9 cellular contexts compared by ENCODE assay signal in the genomic region with DNA sequence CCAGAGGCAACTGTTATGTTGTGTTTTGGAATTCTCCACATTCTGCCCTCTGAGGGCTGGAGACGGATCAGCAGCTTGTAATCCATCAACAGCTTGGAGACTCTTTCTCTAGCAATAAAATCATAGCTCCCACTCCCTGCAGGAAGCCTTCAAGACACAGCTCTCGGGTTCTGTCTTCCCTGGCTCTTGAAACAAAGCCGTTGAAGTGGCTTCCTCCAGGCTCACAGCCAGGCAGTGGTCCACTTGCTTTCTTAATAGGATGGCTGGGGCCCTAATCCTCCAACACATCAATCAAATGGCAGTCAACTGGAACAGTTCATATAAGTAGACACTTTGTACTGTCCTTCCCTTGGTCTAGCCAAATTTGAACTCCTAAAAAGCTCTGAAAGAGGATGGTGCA.
DNase-seq lines count a peak whose midpoint lies in the region; ATAC-seq and TF ChIP-seq lines count a peak whose summit lies in the region.
"Had no signal": no experiment of that assay in that cellular context is flagged by ENCODE, and none has a peak within 500 bp of the region (broad histone marks: within the 10 kb centered on the region; RNA-seq: fewer than 3 reads in every experiment).

No MANE protein-coding gene starts in this region.

- H3K27ac ChIP-seq in ACC112 (ENCODE audit: low read depth, low read length), result no peak overlapping the region
- peak overlapping the region; percentile 10 for H3K27ac ChIP-seq in cingulate gyrus (ENCODE audit: low read depth, low read length)
- H3K27ac ChIP-seq: GM23248 had no signal

- H3K36me3 Mint-ChIP-seq in WTC11, result no peaks in the 10 kb centered on the region

- no peak overlapping the region for H3K4me3 Mint-ChIP-seq in WTC11

- no peaks in the 10 kb centered on the region for H3K79me2 ChIP-seq in ACC112 (ENCODE audit: control insufficient read depth, insufficient read depth, low read length, unreplicated experiment)

- H3K27me3 ChIP-seq in ACC112 (ENCODE audit: insufficient read depth, low read length), result peaks cover 59% of the 10 kb centered on the region

- H3K27ac Mint-ChIP-seq in WTC11, result no peak overlapping the region

- ATAC-seq in GM18505 (IDR thresholded peaks at IDR 0.05; ENCODE audit: unreplicated experiment) (peak; percentile 14), HG03378 (IDR thresholded peaks at IDR 0.05; ENCODE audit: unreplicated experiment) (peak; percentile 18), WTC11 (no peak)

- POLR2A ChIA-PET in WTC11 (lab: Charles Lee), result interaction anchor here (0.6 to 1.5 kb wide), 2 partner anchors 26 to 39 kb away, joined by 3 to 4 read pairs; no protein-coding TSS in a partner anchor

- peaks cover 35% of the 10 kb centered on the region for H3K4me1 Mint-ChIP-seq in WTC11

- H3K36me3 ChIP-seq in ACC112 (ENCODE audit: insufficient read depth, low read length), result no peaks in the 10 kb centered on the region

- no peak for TF ChIP-seq CTCF in WTC11 (IDR thresholded peaks at IDR 0.05)

- CTCF ChIA-PET in WTC11 (lab: Charles Lee), result interaction anchor here (0.6 to 4.2 kb wide), 3 partner anchors 13 to 328 kb away, joined by 3 to 20 read pairs (median 4); no protein-coding TSS in a partner anchor

- no peaks in the 10 kb centered on the region for H3K4me1 ChIP-seq in ACC112 (ENCODE audit: control insufficient read depth, insufficient read depth, low read length, unreplicated experiment)

- H2AFZ ChIP-seq in ACC112 (ENCODE audit: low read length, unreplicated experiment), result no peak overlapping the region
- H2AFZ ChIP-seq: GM23248 had no signal

- no peak for TF ChIP-seq POLR2A in GM18505 (IDR thresholded peaks at IDR 0.05; ENCODE audit: borderline replicate concordance, extremely low read depth, insufficient read depth, insufficient read length)

- DNase-seq in SHP77 treated with DMSO at 0.1 percent for 48 hours (lab: John Stamatoyannopoulos, UW) (no peak), amniotic stem cell (lab: John Stamatoyannopoulos, UW) (no peak), NCI-H2081 (lab: John Stamatoyannopoulos, UW) (no peak), WTC11 (ENCODE audit: low spot score) (no peak)

- peak overlapping the region; percentile 56 for H3K4me3 ChIP-seq in ACC112 (ENCODE audit: low read depth, low read length)
- H3K4me3 ChIP-seq: GM23248 had no signal

- peaks cover 14% of the 10 kb centered on the region; the same call in 1 of the 2 replicates for H3K9me3 Mint-ChIP-seq in WTC11

- peaks cover 3% of the 10 kb centered on the region for H3K27me3 Mint-ChIP-seq in WTC11 (ENCODE audit: low read depth)

TF ChIP-seq in WTC11, 78 proteins besides CTCF, POLR2A, EP300 and RAD21:
- no peak for TF ChIP-seq RORB (CRISPR knock-in tag; IDR thresholded peaks at IDR 0.05)
- TF ChIP-seq, protein P1, sequence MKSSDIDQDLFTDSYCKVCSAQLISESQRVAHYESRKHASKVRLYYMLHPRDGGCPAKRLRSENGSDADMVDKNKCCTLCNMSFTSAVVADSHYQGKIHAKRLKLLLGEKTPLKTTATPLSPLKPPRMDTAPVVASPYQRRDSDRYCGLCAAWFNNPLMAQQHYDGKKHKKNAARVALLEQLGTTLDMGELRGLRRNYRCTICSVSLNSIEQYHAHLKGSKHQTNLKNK (CRISPR knock-in tag; IDR thresholded peaks at IDR 0.05), result no peak
- TF ChIP-seq SMAD4 (CRISPR knock-in tag; IDR thresholded peaks at IDR 0.05), result no peak
- TF ChIP-seq, protein P2, sequence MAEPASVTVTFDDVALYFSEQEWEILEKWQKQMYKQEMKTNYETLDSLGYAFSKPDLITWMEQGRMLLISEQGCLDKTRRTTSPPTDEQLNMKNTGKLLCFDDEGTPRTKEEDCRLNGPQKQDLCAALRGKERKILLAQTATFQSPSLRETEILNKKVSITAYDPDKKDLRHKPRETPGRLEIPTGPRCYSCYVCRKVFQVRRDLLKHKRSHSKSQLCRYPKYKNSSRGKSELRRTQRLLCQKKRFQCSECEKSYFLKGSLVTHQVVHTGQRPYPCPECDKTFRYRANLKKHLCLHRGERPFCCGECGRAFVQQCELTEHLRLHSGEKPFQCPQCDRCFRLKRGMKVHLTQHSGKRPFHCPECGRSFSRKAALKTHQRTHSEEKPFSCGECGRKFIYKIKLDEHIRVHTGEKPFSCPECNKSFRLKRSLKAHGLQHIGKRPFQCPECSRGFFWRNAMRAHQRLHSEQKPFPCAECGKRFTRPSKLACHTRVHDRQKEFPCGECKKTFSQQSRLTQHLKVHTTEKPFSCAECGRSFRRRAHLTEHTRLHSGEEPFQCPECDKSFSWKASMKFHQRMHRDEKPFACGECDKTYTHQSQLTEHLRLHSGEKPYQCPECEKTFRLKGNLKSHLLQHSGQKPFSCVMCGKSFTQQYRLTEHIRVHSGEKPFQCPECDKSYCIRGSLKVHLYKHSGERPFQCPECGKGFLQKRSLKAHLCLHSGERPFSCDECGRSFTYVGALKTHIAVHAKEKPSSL (CRISPR knock-in tag; conservative IDR thresholded peaks at IDR 0.05), result no peak
- no peak for TF ChIP-seq ZNF121 (CRISPR knock-in tag; IDR thresholded peaks at IDR 0.05)
- TF ChIP-seq, protein P3, sequence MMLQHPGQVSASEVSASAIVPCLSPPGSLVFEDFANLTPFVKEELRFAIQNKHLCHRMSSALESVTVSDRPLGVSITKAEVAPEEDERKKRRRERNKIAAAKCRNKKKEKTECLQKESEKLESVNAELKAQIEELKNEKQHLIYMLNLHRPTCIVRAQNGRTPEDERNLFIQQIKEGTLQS (CRISPR knock-in tag; conservative IDR thresholded peaks at IDR 0.05), result no peak
- TF ChIP-seq, protein P4, sequence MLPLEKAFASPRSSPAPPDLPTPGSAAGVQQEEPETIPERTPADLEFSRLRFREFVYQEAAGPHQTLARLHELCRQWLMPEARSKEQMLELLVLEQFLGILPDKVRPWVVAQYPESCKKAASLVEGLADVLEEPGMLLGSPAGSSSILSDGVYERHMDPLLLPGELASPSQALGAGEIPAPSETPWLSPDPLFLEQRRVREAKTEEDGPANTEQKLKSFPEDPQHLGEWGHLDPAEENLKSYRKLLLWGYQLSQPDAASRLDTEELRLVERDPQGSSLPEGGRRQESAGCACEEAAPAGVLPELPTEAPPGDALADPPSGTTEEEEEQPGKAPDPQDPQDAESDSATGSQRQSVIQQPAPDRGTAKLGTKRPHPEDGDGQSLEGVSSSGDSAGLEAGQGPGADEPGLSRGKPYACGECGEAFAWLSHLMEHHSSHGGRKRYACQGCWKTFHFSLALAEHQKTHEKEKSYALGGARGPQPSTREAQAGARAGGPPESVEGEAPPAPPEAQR (CRISPR knock-in tag; IDR thresholded peaks at IDR 0.05), result no peak
- TF ChIP-seq ZNF232 (CRISPR knock-in tag; IDR thresholded peaks at IDR 0.05), result no peak
- no peak for TF ChIP-seq ZBTB21 (CRISPR knock-in tag; IDR thresholded peaks at IDR 0.05; ENCODE audit: borderline replicate concordance)
- TF ChIP-seq NR2C2 (CRISPR knock-in tag; IDR thresholded peaks at IDR 0.05), result no peak
